In the genomic region with DNA sequence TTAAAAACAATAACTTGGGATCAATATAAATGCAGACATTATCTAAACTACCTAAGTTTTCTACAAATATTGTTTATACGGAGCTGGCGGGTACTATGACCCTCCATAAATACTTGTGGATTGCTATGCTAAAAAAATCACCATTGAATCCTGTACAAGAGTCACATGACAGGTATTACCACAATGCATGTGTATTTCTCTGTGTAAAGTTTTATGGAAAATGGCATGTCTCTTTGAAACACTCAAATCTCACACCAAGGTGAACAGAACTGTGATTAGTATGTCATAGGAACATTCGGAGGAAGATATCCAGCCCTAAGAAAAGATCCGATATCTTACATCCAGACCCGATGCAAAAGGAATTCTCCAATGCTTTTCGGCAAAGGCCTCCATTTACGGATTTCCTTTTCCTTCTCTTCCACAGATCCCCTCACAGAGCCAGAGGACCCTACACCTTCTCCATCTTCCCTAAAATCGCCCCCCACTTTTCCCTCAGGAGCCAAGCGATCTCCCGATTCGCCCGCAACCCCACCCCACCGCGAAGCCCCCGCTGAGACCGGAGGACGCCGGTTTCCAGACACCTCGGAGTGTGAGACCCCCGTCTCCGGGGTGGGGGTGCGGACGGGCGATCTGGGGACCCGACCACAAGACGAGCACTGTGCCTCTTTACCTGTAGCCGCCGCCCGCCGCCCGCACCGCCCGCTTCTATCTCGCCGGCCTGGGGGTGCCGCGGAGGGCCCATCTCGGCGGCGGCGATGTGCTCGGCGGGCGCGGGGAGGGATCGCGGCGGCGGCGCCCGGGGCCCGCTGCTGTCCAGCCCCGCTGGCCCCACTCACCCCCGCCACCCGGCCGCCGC, we compare ENCODE assay signal across 1 cellular context.
TF ChIP-seq lines count a peak whose summit lies in the region.

No MANE protein-coding gene starts in this region.

TF ChIP-seq in IMR-90, 13 proteins besides CTCF, POLR2A, EP300 and RAD21 (continued from another document):
- TF ChIP-seq, protein P1, sequence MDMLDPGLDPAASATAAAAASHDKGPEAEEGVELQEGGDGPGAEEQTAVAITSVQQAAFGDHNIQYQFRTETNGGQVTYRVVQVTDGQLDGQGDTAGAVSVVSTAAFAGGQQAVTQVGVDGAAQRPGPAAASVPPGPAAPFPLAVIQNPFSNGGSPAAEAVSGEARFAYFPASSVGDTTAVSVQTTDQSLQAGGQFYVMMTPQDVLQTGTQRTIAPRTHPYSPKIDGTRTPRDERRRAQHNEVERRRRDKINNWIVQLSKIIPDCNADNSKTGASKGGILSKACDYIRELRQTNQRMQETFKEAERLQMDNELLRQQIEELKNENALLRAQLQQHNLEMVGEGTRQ (IDR thresholded peaks at IDR 0.05; ENCODE audit: low read depth, low read length) = peak; percentile 52
TF ChIP-seq in IMR-90: peak in this region for 1.
